Comparison of ENCODE assay signal across 9 cellular contexts in the genomic region with DNA sequence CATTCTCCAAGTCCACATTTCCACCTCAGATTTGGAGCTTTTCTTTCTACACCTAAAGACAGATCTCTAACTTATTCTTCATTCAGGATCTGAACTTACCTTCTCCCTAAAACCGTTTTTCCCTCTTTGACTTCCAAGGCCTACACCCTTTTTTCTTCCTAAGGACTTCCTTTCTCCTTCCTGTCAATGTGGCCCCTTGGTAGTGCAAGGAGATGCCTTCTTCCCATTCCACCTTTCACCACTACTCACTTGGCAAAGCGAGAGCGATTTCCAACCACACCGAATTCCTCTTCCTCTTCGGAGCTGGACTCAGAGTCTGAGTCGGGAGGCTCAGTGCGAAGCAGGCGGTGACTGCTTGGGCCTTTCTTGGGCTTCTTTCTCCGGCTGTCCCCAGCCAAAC. TPM values are rescaled to one million over a fixed set of nuclear protein-coding genes. Genes with fewer than 3 reads are reported as not detected.
DNase-seq lines count a peak whose midpoint lies in the region; ATAC-seq and TF ChIP-seq lines count a peak whose summit lies in the region.
"Had no signal": no experiment of that assay in that cellular context is flagged by ENCODE, and none has a peak within 500 bp of the region (broad histone marks: within the 10 kb centered on the region; RNA-seq: fewer than 3 reads in every experiment).

No MANE protein-coding gene starts in this region.

- peak overlapping the region; percentile 84 for H3K9ac ChIP-seq in SK-N-MC (ENCODE audit: insufficient read length)
- peak overlapping the region; percentile 91 to 95 (median 92) for H3K9ac ChIP-seq in skeletal muscle tissue (ENCODE audit: low read depth in 1 of 3, low read length in 3 of 3)

- no peaks in the 10 kb centered on the region for H3K27me3 Mint-ChIP-seq in GM23338 (ENCODE audit: insufficient read depth, low read depth, poor library complexity)

- peaks cover 12% of the 10 kb centered on the region for H3K36me3 ChIP-seq in GM23338 (ENCODE audit: insufficient read depth)
- peaks cover 26% of the 10 kb centered on the region for H3K36me3 ChIP-seq in SK-N-MC (ENCODE audit: insufficient read depth, low read length)
- H3K36me3 ChIP-seq in skeletal muscle tissue (ENCODE audit: control insufficient read depth in 3 of 3, insufficient read depth in 3 of 3, low read length in 3 of 3): peaks cover 5 to 13% (median 5%) of the 10 kb centered on the region in 3 donors

- H3K4me1 ChIP-seq in GM23338 (ENCODE audit: insufficient read depth) (peaks cover 19% of the 10 kb centered on the region), skeletal muscle tissue (ENCODE audit: control insufficient read depth in 3 of 3, insufficient read depth in 3 of 3, low read length in 3 of 3) (peaks cover 24 to 28% (median 26%) of the 10 kb centered on the region in 3 donors)

- H3K9me3 Mint-ChIP-seq in GM23338: no peaks in the 10 kb centered on the region; the same call in 2 of the 3 replicates

- peak overlapping the region; percentile 94 for H3K4me2 ChIP-seq in GM23338

- H3K9me3 ChIP-seq in SK-N-MC (ENCODE audit: low read depth, low read length) (no peaks in the 10 kb centered on the region), skeletal muscle tissue (ENCODE audit: control insufficient read depth in 3 of 3, low read length in 3 of 3) (no peaks in the 10 kb centered on the region)

- H4K20me1 ChIP-seq in GM23338 (replicated peaks; ENCODE audit: insufficient read depth): peaks cover 25% of the 10 kb centered on the region

- H3K4me3 ChIP-seq in GM23338 (peak overlapping the region; percentile 92), SK-N-MC (peak overlapping the region; percentile 95), fibroblast of pulmonary artery (replicated peaks; ENCODE audit: low read depth, low read length) (peak overlapping the region; percentile 73), skeletal muscle tissue (ENCODE audit: low read length in 3 of 3) (peak overlapping the region; percentile 86 to 96 (median 92))

- peak; percentile 35 for DNase-seq in GM23338 (ENCODE audit: low spot score)
- DNase-seq in SK-N-MC (ENCODE audit: low read depth, low spot score): no peak
- no peak for DNase-seq in fibroblast of pulmonary artery (ENCODE audit: low read depth)
- DNase-seq in NCI-H446 treated with DMSO at 0.1 percent for 48 hours (lab: John Stamatoyannopoulos, UW): no peak
- no peak for DNase-seq in NK-92 treated with Interleukin-12 subunit alpha and Interleukin-12 subunit beta, amount 100 ng/mL, for 24 hours (lab: John Stamatoyannopoulos, UW)
- DNase-seq: posterior cingulate gyrus had no signal

- H3K4me3 Mint-ChIP-seq in GM23338: peak overlapping the region; percentile 94

- no peak for TF ChIP-seq CTCF in GM23338 (conservative IDR thresholded peaks at IDR 0.05; ENCODE audit: low read depth in 2 of 2)
- no peak for TF ChIP-seq CTCF in fibroblast of pulmonary artery (IDR thresholded peaks at IDR 0.05; ENCODE audit: low read length, missing control alignments)

- H3K79me2 ChIP-seq in GM23338 (replicated peaks; ENCODE audit: insufficient read depth): peaks cover 29% of the 10 kb centered on the region

- ATAC-seq in GM23338: no peak
- ATAC-seq in GM18861 (IDR thresholded peaks at IDR 0.05; ENCODE audit: unreplicated experiment): no peak
- ATAC-seq in GM18519 (IDR thresholded peaks at IDR 0.05; ENCODE audit: low FRiP score, unreplicated experiment): no peak

- peaks cover 16% of the 10 kb centered on the region for H3K36me3 Mint-ChIP-seq in GM23338 (ENCODE audit: low read depth)

- H3K27ac Mint-ChIP-seq in GM23338: peak overlapping the region; percentile 81

- no peak overlapping the region for H3K27ac ChIP-seq in GM23338 (ENCODE audit: low read depth)
- H3K27ac ChIP-seq in SK-N-MC: no peak overlapping the region
- H3K27ac ChIP-seq in skeletal muscle tissue (ENCODE audit: low read depth, low read length): peak overlapping the region; percentile 79

- no peak overlapping the region for H2AFZ ChIP-seq in GM23338

- H3K4me1 Mint-ChIP-seq in GM23338: peaks cover 20% of the 10 kb centered on the region

- H3K27me3 ChIP-seq in GM23338 (ENCODE audit: insufficient read depth) (no peaks in the 10 kb centered on the region), skeletal muscle tissue (ENCODE audit: control insufficient read depth in 3 of 3, insufficient read depth in 3 of 3, low read length in 3 of 3) (no peaks in the 10 kb centered on the region)

- H3F3A ChIP-seq in GM23338 (replicated peaks; ENCODE audit: low read depth): no peaks in the 10 kb centered on the region

- no peaks in the 10 kb centered on the region for H3K9me2 ChIP-seq in GM23338 (ENCODE audit: insufficient read depth)

TF ChIP-seq in GM23338, 12 proteins besides CTCF, POLR2A, EP300 and RAD21:
- no peak for TF ChIP-seq EZH2 (IDR thresholded peaks at IDR 0.05; ENCODE audit: low read depth, unreplicated experiment)
- TF ChIP-seq, protein P1, sequence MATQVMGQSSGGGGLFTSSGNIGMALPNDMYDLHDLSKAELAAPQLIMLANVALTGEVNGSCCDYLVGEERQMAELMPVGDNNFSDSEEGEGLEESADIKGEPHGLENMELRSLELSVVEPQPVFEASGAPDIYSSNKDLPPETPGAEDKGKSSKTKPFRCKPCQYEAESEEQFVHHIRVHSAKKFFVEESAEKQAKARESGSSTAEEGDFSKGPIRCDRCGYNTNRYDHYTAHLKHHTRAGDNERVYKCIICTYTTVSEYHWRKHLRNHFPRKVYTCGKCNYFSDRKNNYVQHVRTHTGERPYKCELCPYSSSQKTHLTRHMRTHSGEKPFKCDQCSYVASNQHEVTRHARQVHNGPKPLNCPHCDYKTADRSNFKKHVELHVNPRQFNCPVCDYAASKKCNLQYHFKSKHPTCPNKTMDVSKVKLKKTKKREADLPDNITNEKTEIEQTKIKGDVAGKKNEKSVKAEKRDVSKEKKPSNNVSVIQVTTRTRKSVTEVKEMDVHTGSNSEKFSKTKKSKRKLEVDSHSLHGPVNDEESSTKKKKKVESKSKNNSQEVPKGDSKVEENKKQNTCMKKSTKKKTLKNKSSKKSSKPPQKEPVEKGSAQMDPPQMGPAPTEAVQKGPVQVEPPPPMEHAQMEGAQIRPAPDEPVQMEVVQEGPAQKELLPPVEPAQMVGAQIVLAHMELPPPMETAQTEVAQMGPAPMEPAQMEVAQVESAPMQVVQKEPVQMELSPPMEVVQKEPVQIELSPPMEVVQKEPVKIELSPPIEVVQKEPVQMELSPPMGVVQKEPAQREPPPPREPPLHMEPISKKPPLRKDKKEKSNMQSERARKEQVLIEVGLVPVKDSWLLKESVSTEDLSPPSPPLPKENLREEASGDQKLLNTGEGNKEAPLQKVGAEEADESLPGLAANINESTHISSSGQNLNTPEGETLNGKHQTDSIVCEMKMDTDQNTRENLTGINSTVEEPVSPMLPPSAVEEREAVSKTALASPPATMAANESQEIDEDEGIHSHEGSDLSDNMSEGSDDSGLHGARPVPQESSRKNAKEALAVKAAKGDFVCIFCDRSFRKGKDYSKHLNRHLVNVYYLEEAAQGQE (IDR thresholded peaks at IDR 0.05; ENCODE audit: unreplicated experiment): no peak
- TF ChIP-seq NANOG (IDR thresholded peaks at IDR 0.05; ENCODE audit: borderline replicate concordance): no peak
- TF ChIP-seq EZH2phosphoT487 (IDR thresholded peaks at IDR 0.05; ENCODE audit: unreplicated experiment): no peak
- TF ChIP-seq, protein P2, sequence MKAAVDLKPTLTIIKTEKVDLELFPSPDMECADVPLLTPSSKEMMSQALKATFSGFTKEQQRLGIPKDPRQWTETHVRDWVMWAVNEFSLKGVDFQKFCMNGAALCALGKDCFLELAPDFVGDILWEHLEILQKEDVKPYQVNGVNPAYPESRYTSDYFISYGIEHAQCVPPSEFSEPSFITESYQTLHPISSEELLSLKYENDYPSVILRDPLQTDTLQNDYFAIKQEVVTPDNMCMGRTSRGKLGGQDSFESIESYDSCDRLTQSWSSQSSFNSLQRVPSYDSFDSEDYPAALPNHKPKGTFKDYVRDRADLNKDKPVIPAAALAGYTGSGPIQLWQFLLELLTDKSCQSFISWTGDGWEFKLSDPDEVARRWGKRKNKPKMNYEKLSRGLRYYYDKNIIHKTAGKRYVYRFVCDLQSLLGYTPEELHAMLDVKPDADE (IDR thresholded peaks at IDR 0.05): no peak
- no peak for TF ChIP-seq JUNB (IDR thresholded peaks at IDR 0.05; ENCODE audit: unreplicated experiment)
- no peak for TF ChIP-seq ZNF114 (CRISPR knock-in tag; IDR thresholded peaks at IDR 0.05)
- no peak for TF ChIP-seq CREB1 (CRISPR knock-in tag; IDR thresholded peaks at IDR 0.05; ENCODE audit: low read depth)
- no peak for TF ChIP-seq STAT1 (IDR thresholded peaks at IDR 0.05; ENCODE audit: unreplicated experiment)

RNA-seq across cellular contexts. Expression of a gene that starts 1.3 kb away (rescaled TPM):
- total RNA-seq in GM23338 (2014; rRNA removed; shearing (Covaris generic)): 48.7 and 49.0 TPM in 2 replicates
- polyA plus RNA-seq in GM23338 (2016; fragmentation: Nextera tagmentation; extraction: Ambion mirVana): 20.8 and 23.3 TPM in 2 replicates
- total RNA-seq in skeletal muscle tissue: 50.6 TPM

RNA-seq across cellular contexts. Expression of a gene that starts 46.0 kb away (rescaled TPM):
- not detected in 2 replicates for total RNA-seq in GM23338 (2014; rRNA removed; shearing (Covaris generic))
- 0.37 TPM in 1 of 2 replicates, not detected in the other for polyA plus RNA-seq in GM23338 (2016; fragmentation: Nextera tagmentation; extraction: Ambion mirVana)
- not detected for total RNA-seq in skeletal muscle tissue

RNA-seq across cellular contexts. Expression of a gene that starts 49.5 kb away (rescaled TPM):
- 45.9 and 67.6 TPM in 2 replicates for total RNA-seq in GM23338 (2014; rRNA removed; shearing (Covaris generic))
- 35.9 and 41.2 TPM in 2 replicates for polyA plus RNA-seq in GM23338 (2016; fragmentation: Nextera tagmentation; extraction: Ambion mirVana)
- 50.1 TPM for total RNA-seq in skeletal muscle tissue
